1 cellular context compared by ENCODE assay signal in genomic region chr6:35723587-35723986, GRCh38.
TF ChIP-seq lines count a peak whose summit lies in the region.

No MANE protein-coding gene starts in this region.

TF ChIP-seq in HepG2, 621 proteins besides CTCF, POLR2A, EP300 and RAD21:
- TF ChIP-seq PRMT3 (CRISPR knock-in tag; IDR thresholded peaks at IDR 0.05; ENCODE audit: borderline replicate concordance, low read depth) (no peak), ZNF382 (CRISPR knock-in tag; IDR thresholded peaks at IDR 0.05; ENCODE audit: borderline replicate concordance) (no peak), SNAPC4 (CRISPR knock-in tag; IDR thresholded peaks at IDR 0.05) (no peak), ZBTB44 (CRISPR knock-in tag; IDR thresholded peaks at IDR 0.05) (no peak), SALL1 (CRISPR knock-in tag; IDR thresholded peaks at IDR 0.05) (no peak), PBX3 (CRISPR knock-in tag; IDR thresholded peaks at IDR 0.05; ENCODE audit: borderline replicate concordance) (no peak), THAP7 (CRISPR knock-in tag; IDR thresholded peaks at IDR 0.05) (no peak), SRSF9 (IDR thresholded peaks at IDR 0.05; ENCODE audit: borderline replicate concordance, insufficient read depth, low read depth, low read length, poor library complexity, severe bottlenecking) (no peak), YEATS4 (CRISPR knock-in tag; IDR thresholded peaks at IDR 0.05; ENCODE audit: borderline replicate concordance) (no peak), SIX1 (CRISPR knock-in tag; IDR thresholded peaks at IDR 0.05; ENCODE audit: borderline replicate concordance) (no peak)
TF ChIP-seq in HepG2: peak in this region for 0.
